ENCODE assay signal across 1 cellular context in genomic region chr3:170038434-170039110, GRCh38.
TF ChIP-seq lines count a peak whose summit lies in the region.

No MANE protein-coding gene starts in this region.

TF ChIP-seq in A549, 52 proteins besides CTCF, POLR2A, EP300 and RAD21 (continued from another document):
- TF ChIP-seq PBX3 (IDR thresholded peaks at IDR 0.05) (no peak), TFCP2L1 (CRISPR knock-in tag; IDR thresholded peaks at IDR 0.05) (no peak)
